In genomic region chr19:13102666-13103584, GRCh38 we compare ENCODE assay signal across 9 cellular contexts. TPM values are rescaled to one million over a fixed set of nuclear protein-coding genes. Genes with fewer than 3 reads are reported as not detected.
DNase-seq lines count a peak whose midpoint lies in the region; ATAC-seq and TF ChIP-seq lines count a peak whose summit lies in the region.
"Had no signal": no experiment of that assay in that cellular context is flagged by ENCODE, and none has a peak within 500 bp of the region (broad histone marks: within the 10 kb centered on the region; RNA-seq: fewer than 3 reads in every experiment).

Gene LYL1 (minus strand): TSS chr19:13102858. CDS start chr19:13101171, 1,687 bp downstream.

- ATAC-seq in HG02973 (IDR thresholded peaks at IDR 0.05; ENCODE audit: unreplicated experiment) = peak; percentile 33
- ATAC-seq in T-helper 17 cell = peak; percentile 16

- H3K36me3 ChIP-seq in muscle layer of duodenum (ENCODE audit: control insufficient read depth in 1 of 2, insufficient read depth in 2 of 2, low read length in 2 of 2) = peaks cover 0 to 6% of the 10 kb centered on the region in 2 donors

- H3K4me3 Mint-ChIP-seq in T-helper 17 cell = peak within 1 kb of the TSS; percentile 86

- H3K4me1 Mint-ChIP-seq in T-helper 17 cell = peaks cover 29% of the 10 kb centered on the region

- no peaks in the 10 kb centered on the region for H3K9me3 ChIP-seq in T-helper 17 cell (ENCODE audit: control insufficient read depth, low read length, poor library complexity, severe bottlenecking)
- no peaks in the 10 kb centered on the region for H3K9me3 ChIP-seq in muscle layer of duodenum (ENCODE audit: control insufficient read depth in 1 of 2, low read length in 2 of 2)

- peak; percentile 4 for DNase-seq in NCI-H748 (lab: John Stamatoyannopoulos, UW; ENCODE audit: unreplicated experiment)
- DNase-seq in NCI-H748 treated with DMSO at 0.1 percent for 48 hours (lab: John Stamatoyannopoulos, UW) = no peak
- peak in 1 of 3 donors; percentile 36 for DNase-seq in T-helper 17 cell
- no peak for DNase-seq in epithelial cell of esophagus (ENCODE audit: low read depth)
- DNase-seq in activated gamma-delta T cell treated with Interleukin-2 at 50 U/mL for 16 hours = no peak
- no peak for DNase-seq in midbrain (lab: John Stamatoyannopoulos, UW)

- no peak for TF ChIP-seq CTCF in epithelial cell of esophagus (IDR thresholded peaks at IDR 0.05; ENCODE audit: insufficient read depth, low read depth, low read length, missing control alignments)

- no peaks in the 10 kb centered on the region for H3K27me3 ChIP-seq in muscle layer of duodenum (ENCODE audit: low read depth, low read length)

- peak within 1 kb of the TSS; percentile 24 for H3K4me3 ChIP-seq in epithelial cell of esophagus (ENCODE audit: low read length)
- peak within 1 kb of the TSS; percentile 53 to 65 for H3K4me3 ChIP-seq in muscle layer of duodenum (ENCODE audit: low read depth in 1 of 2, low read length in 2 of 2)

- no peaks in the 10 kb centered on the region for H3K27me3 Mint-ChIP-seq in T-helper 17 cell

- peak within 1 kb of the TSS; percentile 56 for H3K27ac ChIP-seq in muscle layer of duodenum (ENCODE audit: low read length)
- H3K27ac ChIP-seq: C4-2B had no signal

- peak within 1 kb of the TSS; percentile 78 for H3K27ac Mint-ChIP-seq in T-helper 17 cell

- H3K4me1 ChIP-seq in muscle layer of duodenum (ENCODE audit: control insufficient read depth in 1 of 2, insufficient read depth in 2 of 2, low read length in 2 of 2) = peaks cover 9 to 38% of the 10 kb centered on the region in 2 donors

- H3K36me3 Mint-ChIP-seq in T-helper 17 cell (ENCODE audit: low read depth) = no peaks in the 10 kb centered on the region

RNA-seq across cellular contexts. Expression of gene LYL1, which starts in this region (rescaled TPM):
- 10 to 100 TPM in 1 of 2 donors, 1 to 10 TPM in 1; 6.9 to 17.9 TPM for total RNA-seq in T-helper 17 cell
